In the genomic region with DNA sequence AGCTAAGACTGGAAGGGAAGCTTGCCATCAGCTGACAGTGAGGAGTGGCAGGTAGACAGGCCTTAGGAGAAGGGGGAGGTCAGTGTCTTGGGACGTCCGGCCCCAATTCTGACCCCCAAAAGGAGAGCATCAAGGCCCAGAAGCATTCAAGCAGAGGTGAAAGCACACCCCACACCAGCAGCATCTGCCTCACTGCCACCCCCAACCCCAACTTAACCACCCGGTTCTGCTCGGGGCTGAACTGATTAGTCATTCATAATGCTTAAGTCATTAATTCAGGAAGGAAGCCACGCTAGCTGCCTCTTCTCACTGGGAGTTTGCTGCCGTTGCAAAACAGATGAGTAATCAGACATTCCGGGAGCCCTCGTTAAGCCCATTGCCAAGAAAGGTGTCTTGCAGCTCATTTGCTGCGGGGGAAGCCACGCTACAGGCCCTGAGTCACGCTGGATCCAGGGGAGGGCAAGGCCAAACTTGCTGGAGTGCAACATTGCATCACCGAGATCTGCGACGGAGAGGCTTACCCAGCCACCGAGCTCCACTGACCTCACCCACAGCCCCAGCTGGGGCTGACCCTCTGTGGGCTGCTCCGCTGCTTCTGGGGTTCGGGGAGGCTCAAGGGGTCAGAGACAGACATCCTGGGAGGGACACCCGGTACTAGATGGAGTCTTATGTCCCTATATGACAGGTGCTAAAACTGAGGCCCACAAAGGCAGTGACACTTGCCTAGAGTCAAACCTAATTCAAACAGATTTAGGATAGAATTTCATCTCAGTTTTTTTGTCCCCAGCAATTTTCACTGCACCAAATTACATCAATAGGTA, we compare ENCODE assay signal across 1 cellular context.
TF ChIP-seq lines count a peak whose summit lies in the region.

No MANE protein-coding gene starts in this region.

TF ChIP-seq in HEK293, 187 proteins besides CTCF, POLR2A, EP300 and RAD21 (continued from another document and continues in another):
- TF ChIP-seq MZF1 (tag by site-specific recombination; IDR thresholded peaks at IDR 0.05; ENCODE audit: borderline replicate concordance) (no peak), ZSCAN23 (tag by site-specific recombination; IDR thresholded peaks at IDR 0.05) (0 out of 2 replicates have a peak, but pooled peaks have one; percentile 29), ZNF221 (tag by site-specific recombination; IDR thresholded peaks at IDR 0.05; ENCODE audit: borderline replicate concordance) (no peak), YY2 (tag by site-specific recombination; IDR thresholded peaks at IDR 0.05) (no peak), EGR2 (tag by site-specific recombination; IDR thresholded peaks at IDR 0.05; ENCODE audit: low read depth) (peak; percentile 42; the same call in 1 of the 2 replicates), HOXA7 (CRISPR knock-in tag; IDR thresholded peaks at IDR 0.05; ENCODE audit: borderline replicate concordance) (no peak), ZNF677 (tag by site-specific recombination; IDR thresholded peaks at IDR 0.05) (no peak), ZNF324 (tag by site-specific recombination; IDR thresholded peaks at IDR 0.05) (peak; percentile 87; the same call in 1 of the 2 replicates), ZIC2 (tag by site-specific recombination; IDR thresholded peaks at IDR 0.05) (peak; percentile 93), MEIS1 (CRISPR knock-in tag; IDR thresholded peaks at IDR 0.05; ENCODE audit: borderline replicate concordance) (no peak), ZNF610 (tag by site-specific recombination; IDR thresholded peaks at IDR 0.05; ENCODE audit: borderline replicate concordance) (no peak), ZNF548 (tag by site-specific recombination; IDR thresholded peaks at IDR 0.05) (no peak), ZNF660 (tag by site-specific recombination; IDR thresholded peaks at IDR 0.05) (peak; percentile 98), SP2 (tag by site-specific recombination; IDR thresholded peaks at IDR 0.05) (peak; percentile 56), GFI1B (tag by site-specific recombination; IDR thresholded peaks at IDR 0.05) (peak; percentile 31; the same call in 1 of the 2 replicates), GLI2 (tag by site-specific recombination; IDR thresholded peaks at IDR 0.05; ENCODE audit: borderline replicate concordance, low read depth) (peak; percentile 5; the same call in 1 of the 2 replicates), REPIN1 (tag by site-specific recombination; IDR thresholded peaks at IDR 0.05; ENCODE audit: low read depth) (no peak), ZNF776 (tag by site-specific recombination; IDR thresholded peaks at IDR 0.05; ENCODE audit: borderline replicate concordance) (no peak), PRDM1 (tag by site-specific recombination; IDR thresholded peaks at IDR 0.05) (no peak), FEZF1 (tag by site-specific recombination; IDR thresholded peaks at IDR 0.05) (peak; percentile 92), ZNF214 (tag by site-specific recombination; IDR thresholded peaks at IDR 0.05; ENCODE audit: borderline replicate concordance) (no peak), TCF7L2 (IDR thresholded peaks at IDR 0.05; ENCODE audit: borderline replicate concordance, low read depth, low read length) (no peak), ZNF530 (tag by site-specific recombination; IDR thresholded peaks at IDR 0.05; ENCODE audit: low read depth) (no peak), ZNF112 (tag by site-specific recombination; IDR thresholded peaks at IDR 0.05) (no peak), ZNF10 (tag by site-specific recombination; IDR thresholded peaks at IDR 0.05) (no peak), KLF8 (tag by site-specific recombination; IDR thresholded peaks at IDR 0.05) (no peak), ZNF114 (tag by site-specific recombination; IDR thresholded peaks at IDR 0.05) (no peak), ZNF354C (tag by site-specific recombination; IDR thresholded peaks at IDR 0.05; ENCODE audit: borderline replicate concordance, low read depth) (no peak), ZNF391 (tag by site-specific recombination; IDR thresholded peaks at IDR 0.05; ENCODE audit: borderline replicate concordance, low read depth) (peak; percentile 69; the same call in 1 of the 2 replicates), HOXD13 (CRISPR knock-in tag; IDR thresholded peaks at IDR 0.05; ENCODE audit: borderline replicate concordance) (peak; percentile 27; the same call in 1 of the 2 replicates), ZFP37 (tag by site-specific recombination; IDR thresholded peaks at IDR 0.05) (peak; percentile 89), OVOL3 (tag by site-specific recombination; IDR thresholded peaks at IDR 0.05) (no peak), ZNF501 (tag by site-specific recombination; IDR thresholded peaks at IDR 0.05) (peak; percentile 74), WT1 (tag by site-specific recombination; IDR thresholded peaks at IDR 0.05) (peak; percentile 76), ZNF768 (tag by site-specific recombination; IDR thresholded peaks at IDR 0.05) (no peak), BCL11B (tag by site-specific recombination; IDR thresholded peaks at IDR 0.05; ENCODE audit: low read depth) (0 out of 2 replicates have a peak, but pooled peaks have one; percentile 32), ZNF155 (tag by site-specific recombination; IDR thresholded peaks at IDR 0.05) (no peak), ZSCAN16 (tag by site-specific recombination; IDR thresholded peaks at IDR 0.05) (no peak), ZBTB48 (tag by site-specific recombination; IDR thresholded peaks at IDR 0.05) (peak; percentile 72), SETDB1 (IDR thresholded peaks at IDR 0.05; ENCODE audit: insufficient read length, low read length) (no peak)
- TF ChIP-seq, protein P1, sequence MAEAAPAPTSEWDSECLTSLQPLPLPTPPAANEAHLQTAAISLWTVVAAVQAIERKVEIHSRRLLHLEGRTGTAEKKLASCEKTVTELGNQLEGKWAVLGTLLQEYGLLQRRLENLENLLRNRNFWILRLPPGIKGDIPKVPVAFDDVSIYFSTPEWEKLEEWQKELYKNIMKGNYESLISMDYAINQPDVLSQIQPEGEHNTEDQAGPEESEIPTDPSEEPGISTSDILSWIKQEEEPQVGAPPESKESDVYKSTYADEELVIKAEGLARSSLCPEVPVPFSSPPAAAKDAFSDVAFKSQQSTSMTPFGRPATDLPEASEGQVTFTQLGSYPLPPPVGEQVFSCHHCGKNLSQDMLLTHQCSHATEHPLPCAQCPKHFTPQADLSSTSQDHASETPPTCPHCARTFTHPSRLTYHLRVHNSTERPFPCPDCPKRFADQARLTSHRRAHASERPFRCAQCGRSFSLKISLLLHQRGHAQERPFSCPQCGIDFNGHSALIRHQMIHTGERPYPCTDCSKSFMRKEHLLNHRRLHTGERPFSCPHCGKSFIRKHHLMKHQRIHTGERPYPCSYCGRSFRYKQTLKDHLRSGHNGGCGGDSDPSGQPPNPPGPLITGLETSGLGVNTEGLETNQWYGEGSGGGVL (tag by site-specific recombination; IDR thresholded peaks at IDR 0.05), result peak; percentile 92
- TF ChIP-seq, protein P2, sequence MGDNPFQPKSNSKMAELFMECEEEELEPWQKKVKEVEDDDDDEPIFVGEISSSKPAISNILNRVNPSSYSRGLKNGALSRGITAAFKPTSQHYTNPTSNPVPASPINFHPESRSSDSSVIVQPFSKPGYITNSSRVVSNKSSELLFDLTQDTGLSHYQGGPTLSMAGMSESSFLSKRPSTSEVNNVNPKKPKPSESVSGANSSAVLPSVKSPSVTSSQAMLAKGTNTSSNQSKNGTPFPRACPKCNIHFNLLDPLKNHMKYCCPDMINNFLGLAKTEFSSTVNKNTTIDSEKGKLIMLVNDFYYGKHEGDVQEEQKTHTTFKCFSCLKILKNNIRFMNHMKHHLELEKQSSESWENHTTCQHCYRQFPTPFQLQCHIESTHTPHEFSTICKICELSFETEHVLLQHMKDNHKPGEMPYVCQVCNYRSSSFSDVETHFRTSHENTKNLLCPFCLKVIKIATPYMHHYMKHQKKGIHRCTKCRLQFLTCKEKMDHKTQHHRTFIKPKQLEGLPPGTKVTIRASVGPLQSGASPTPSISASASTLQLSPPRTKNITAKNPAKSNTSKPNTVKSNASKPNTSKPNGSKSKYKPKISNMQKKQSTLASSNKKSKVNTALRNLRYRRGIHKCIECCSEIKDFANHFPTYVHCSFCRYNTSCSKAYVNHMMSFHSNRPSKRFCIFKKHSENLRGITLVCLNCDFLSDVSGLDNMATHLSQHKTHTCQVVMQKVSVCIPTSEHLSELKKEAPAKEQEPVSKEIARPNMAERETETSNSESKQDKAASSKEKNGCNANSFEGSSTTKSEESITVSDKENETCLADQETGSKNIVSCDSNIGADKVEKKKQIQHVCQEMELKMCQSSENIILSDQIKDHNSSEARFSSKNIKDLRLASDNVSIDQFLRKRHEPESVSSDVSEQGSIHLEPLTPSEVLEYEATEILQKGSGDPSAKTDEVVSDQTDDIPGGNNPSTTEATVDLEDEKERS (tag by site-specific recombination; IDR thresholded peaks at IDR 0.05), result no peak
- TF ChIP-seq, protein P3, sequence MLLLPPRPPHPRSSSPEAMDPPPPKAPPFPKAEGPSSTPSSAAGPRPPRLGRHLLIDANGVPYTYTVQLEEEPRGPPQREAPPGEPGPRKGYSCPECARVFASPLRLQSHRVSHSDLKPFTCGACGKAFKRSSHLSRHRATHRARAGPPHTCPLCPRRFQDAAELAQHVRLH (tag by site-specific recombination; IDR thresholded peaks at IDR 0.05), result no peak
- TF ChIP-seq, protein P4, sequence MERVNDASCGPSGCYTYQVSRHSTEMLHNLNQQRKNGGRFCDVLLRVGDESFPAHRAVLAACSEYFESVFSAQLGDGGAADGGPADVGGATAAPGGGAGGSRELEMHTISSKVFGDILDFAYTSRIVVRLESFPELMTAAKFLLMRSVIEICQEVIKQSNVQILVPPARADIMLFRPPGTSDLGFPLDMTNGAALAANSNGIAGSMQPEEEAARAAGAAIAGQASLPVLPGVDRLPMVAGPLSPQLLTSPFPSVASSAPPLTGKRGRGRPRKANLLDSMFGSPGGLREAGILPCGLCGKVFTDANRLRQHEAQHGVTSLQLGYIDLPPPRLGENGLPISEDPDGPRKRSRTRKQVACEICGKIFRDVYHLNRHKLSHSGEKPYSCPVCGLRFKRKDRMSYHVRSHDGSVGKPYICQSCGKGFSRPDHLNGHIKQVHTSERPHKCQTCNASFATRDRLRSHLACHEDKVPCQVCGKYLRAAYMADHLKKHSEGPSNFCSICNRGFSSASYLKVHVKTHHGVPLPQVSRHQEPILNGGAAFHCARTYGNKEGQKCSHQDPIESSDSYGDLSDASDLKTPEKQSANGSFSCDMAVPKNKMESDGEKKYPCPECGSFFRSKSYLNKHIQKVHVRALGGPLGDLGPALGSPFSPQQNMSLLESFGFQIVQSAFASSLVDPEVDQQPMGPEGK (tag by site-specific recombination; IDR thresholded peaks at IDR 0.05), result peak; percentile 94
- TF ChIP-seq, protein P5, sequence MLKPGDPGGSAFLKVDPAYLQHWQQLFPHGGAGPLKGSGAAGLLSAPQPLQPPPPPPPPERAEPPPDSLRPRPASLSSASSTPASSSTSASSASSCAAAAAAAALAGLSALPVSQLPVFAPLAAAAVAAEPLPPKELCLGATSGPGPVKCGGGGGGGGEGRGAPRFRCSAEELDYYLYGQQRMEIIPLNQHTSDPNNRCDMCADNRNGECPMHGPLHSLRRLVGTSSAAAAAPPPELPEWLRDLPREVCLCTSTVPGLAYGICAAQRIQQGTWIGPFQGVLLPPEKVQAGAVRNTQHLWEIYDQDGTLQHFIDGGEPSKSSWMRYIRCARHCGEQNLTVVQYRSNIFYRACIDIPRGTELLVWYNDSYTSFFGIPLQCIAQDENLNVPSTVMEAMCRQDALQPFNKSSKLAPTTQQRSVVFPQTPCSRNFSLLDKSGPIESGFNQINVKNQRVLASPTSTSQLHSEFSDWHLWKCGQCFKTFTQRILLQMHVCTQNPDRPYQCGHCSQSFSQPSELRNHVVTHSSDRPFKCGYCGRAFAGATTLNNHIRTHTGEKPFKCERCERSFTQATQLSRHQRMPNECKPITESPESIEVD (tag by site-specific recombination; IDR thresholded peaks at IDR 0.05), result no peak
- TF ChIP-seq, protein P6, sequence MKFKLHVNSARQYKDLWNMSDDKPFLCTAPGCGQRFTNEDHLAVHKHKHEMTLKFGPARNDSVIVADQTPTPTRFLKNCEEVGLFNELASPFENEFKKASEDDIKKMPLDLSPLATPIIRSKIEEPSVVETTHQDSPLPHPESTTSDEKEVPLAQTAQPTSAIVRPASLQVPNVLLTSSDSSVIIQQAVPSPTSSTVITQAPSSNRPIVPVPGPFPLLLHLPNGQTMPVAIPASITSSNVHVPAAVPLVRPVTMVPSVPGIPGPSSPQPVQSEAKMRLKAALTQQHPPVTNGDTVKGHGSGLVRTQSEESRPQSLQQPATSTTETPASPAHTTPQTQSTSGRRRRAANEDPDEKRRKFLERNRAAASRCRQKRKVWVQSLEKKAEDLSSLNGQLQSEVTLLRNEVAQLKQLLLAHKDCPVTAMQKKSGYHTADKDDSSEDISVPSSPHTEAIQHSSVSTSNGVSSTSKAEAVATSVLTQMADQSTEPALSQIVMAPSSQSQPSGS (tag by site-specific recombination; IDR thresholded peaks at IDR 0.05; ENCODE audit: low read depth), result peak; percentile 92
- TF ChIP-seq, protein P7, sequence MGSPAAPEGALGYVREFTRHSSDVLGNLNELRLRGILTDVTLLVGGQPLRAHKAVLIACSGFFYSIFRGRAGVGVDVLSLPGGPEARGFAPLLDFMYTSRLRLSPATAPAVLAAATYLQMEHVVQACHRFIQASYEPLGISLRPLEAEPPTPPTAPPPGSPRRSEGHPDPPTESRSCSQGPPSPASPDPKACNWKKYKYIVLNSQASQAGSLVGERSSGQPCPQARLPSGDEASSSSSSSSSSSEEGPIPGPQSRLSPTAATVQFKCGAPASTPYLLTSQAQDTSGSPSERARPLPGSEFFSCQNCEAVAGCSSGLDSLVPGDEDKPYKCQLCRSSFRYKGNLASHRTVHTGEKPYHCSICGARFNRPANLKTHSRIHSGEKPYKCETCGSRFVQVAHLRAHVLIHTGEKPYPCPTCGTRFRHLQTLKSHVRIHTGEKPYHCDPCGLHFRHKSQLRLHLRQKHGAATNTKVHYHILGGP (tag by site-specific recombination; IDR thresholded peaks at IDR 0.05), result no peak
- TF ChIP-seq, protein P8, sequence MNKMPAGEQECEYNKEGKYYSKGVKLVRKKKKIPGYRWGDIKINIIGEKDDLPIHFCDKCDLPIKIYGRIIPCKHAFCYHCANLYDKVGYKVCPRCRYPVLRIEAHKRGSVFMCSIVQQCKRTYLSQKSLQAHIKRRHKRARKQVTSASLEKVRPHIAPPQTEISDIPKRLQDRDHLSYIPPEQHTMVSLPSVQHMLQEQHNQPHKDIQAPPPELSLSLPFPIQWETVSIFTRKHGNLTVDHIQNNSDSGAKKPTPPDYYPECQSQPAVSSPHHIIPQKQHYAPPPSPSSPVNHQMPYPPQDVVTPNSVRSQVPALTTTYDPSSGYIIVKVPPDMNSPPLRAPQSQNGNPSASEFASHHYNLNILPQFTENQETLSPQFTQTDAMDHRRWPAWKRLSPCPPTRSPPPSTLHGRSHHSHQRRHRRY (tag by site-specific recombination; IDR thresholded peaks at IDR 0.05), result 0 out of 2 replicates have a peak, but pooled peaks have one; percentile 42
- TF ChIP-seq, protein P9, sequence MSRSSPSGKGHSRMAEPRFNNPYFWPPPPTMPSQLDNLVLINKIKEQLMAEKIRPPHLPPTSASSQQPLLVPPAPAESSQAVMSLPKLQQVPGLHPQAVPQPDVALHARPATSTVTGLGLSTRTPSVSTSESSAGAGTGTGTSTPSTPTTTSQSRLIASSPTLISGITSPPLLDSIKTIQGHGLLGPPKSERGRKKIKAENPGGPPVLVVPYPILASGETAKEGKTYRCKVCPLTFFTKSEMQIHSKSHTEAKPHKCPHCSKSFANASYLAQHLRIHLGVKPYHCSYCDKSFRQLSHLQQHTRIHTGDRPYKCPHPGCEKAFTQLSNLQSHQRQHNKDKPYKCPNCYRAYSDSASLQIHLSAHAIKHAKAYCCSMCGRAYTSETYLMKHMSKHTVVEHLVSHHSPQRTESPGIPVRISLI (tag by site-specific recombination; IDR thresholded peaks at IDR 0.05), result no peak
